9 cellular contexts compared by ENCODE assay signal in the genomic region with DNA sequence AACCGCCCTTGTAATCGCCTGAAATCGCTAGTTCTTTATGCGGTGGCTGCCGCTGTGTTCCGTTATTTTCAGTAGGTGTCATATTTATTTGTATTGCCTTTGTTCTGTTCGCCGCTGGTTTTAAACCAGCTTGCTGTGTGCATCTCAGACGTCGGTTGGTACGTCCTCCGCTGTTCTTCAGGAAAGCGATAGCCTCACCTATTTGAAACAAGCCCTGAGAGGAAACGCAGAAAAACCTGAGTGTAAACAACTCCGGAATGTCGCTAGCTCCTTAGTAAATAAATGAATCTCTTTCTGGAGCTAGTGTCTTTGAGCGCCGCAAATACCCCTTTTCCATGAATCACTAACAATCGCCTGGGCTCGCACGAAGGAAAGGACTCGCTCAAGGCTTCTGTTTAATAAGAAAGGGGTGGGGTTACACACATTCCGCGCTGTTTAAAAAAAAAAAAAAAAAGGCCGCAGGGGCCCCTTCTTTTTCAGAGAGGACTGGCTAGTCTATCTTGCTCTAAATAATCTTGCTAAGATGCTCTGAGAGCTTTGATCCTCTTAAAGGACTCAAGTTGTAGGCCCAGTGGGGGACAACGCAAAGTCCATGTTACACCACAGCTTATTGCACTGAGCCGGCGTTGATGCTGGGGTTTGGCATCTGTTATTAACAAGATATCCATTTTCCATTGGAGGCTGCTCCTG. TPM values are rescaled to one million over a fixed set of nuclear protein-coding genes. Genes with fewer than 3 reads are reported as not detected.
A peak's percentile ranks its signal among the peaks of the same experiment; 100 is the strongest.
DNase-seq lines count a peak whose midpoint lies in the region; TF ChIP-seq lines count a peak whose summit lies in the region.
"Had no signal": no experiment of that assay in that cellular context is flagged by ENCODE, and none has a peak within 500 bp of the region (broad histone marks: within the 10 kb centered on the region; RNA-seq: fewer than 3 reads in every experiment).

No MANE protein-coding gene starts in this region.

- peaks cover 99% of the 10 kb centered on the region for H3K27me3 ChIP-seq in left ventricle myocardium inferior (ENCODE audit: low read depth)
- H3K27me3 ChIP-seq: SJSA1 had no signal

- H3K27ac ChIP-seq in left ventricle myocardium inferior (replicated peaks), result peak overlapping the region; percentile 33
- H3K27ac ChIP-seq: SJSA1 had no signal

- H3K9me3 ChIP-seq in left ventricle myocardium inferior (replicated peaks), result no peaks in the 10 kb centered on the region
- H3K9me3 ChIP-seq: SJSA1 had no signal

- H3K4me1 ChIP-seq in left ventricle myocardium inferior, result peaks cover 32% of the 10 kb centered on the region

- peaks cover 2% of the 10 kb centered on the region for H3K36me3 Mint-ChIP-seq in activated naive CD8-positive, alpha-beta T cell treated with anti-CD3 and anti-CD28 coated beads for 36 hours

- intact Hi-C loops in left ventricle myocardium inferior (cut with micrococcal nuclease), result loop anchor here (10.0 kb wide), 1 partner anchor 682 kb away; no protein-coding TSS in a partner anchor
- intact Hi-C loops in cardiac septum (cut with DNase I), result loop anchor here (5.0 kb wide), 1 partner anchor 1015 kb away; no protein-coding TSS in a partner anchor

- TF ChIP-seq CTCF in left ventricle myocardium inferior (IDR thresholded peaks at IDR 0.05; ENCODE audit: borderline replicate concordance), result no peak

- peaks cover 89% of the 10 kb centered on the region for H3K27me3 Mint-ChIP-seq in activated naive CD8-positive, alpha-beta T cell treated with anti-CD3 and anti-CD28 coated beads for 36 hours

- peak overlapping the region; percentile 66 for H3K4me3 Mint-ChIP-seq in activated naive CD8-positive, alpha-beta T cell treated with anti-CD3 and anti-CD28 coated beads for 36 hours

- H3K4me1 Mint-ChIP-seq in activated naive CD8-positive, alpha-beta T cell treated with anti-CD3 and anti-CD28 coated beads for 36 hours, result peaks cover 32% of the 10 kb centered on the region

- peaks cover 2% of the 10 kb centered on the region for H3K9me3 Mint-ChIP-seq in activated naive CD8-positive, alpha-beta T cell treated with anti-CD3 and anti-CD28 coated beads for 36 hours

- peak overlapping the region; percentile 62 for H3K4me3 ChIP-seq in left ventricle myocardium inferior
- H3K4me3 ChIP-seq: SJSA1 had no signal

- H3K36me3 ChIP-seq in left ventricle myocardium inferior, result no peaks in the 10 kb centered on the region

- no peak overlapping the region for H3K27ac Mint-ChIP-seq in activated naive CD8-positive, alpha-beta T cell treated with anti-CD3 and anti-CD28 coated beads for 36 hours

- DNase-seq in left ventricle myocardium inferior (no peak), cardiac septum (ENCODE audit: low spot score) (no peak), lung microvascular endothelial cell (ENCODE audit: low read depth in 2 of 2) (peak; percentile 12 to 79), ureter (ENCODE audit: low spot score) (peak; percentile 43), LoVo (ENCODE audit: low spot score) (no peak), Kasumi-1 (lab: John Stamatoyannopoulos, UW) (no peak), NCI-H2107 (lab: John Stamatoyannopoulos, UW) (no peak)
- no peak for DNase-seq in activated naive CD8-positive, alpha-beta T cell treated with anti-CD3 and anti-CD28 coated beads for 36 hours

RNA-seq across cellular contexts. Expression of gene HOXD8, which starts 3.0 kb away (rescaled TPM):
- total RNA-seq in left ventricle myocardium inferior (0.14 TPM), cardiac septum (1.1 TPM), lung microvascular endothelial cell (15.5 and 27.4 TPM in 2 replicates), ureter (41.7 TPM)
- not detected for total RNA-seq in activated naive CD8-positive, alpha-beta T cell treated with anti-CD3 and anti-CD28 coated beads for 36 hours

RNA-seq across cellular contexts. Expression of gene HOXD9, which starts 10.0 kb away (rescaled TPM):
- total RNA-seq in left ventricle myocardium inferior, result 0.16 TPM
- total RNA-seq in cardiac septum, result not detected
- not detected for total RNA-seq in activated naive CD8-positive, alpha-beta T cell treated with anti-CD3 and anti-CD28 coated beads for 36 hours
- 15.3 and 23.8 TPM in 2 replicates for total RNA-seq in lung microvascular endothelial cell
- total RNA-seq in ureter, result 19.8 TPM

RNA-seq across cellular contexts. Expression of gene HOXD10, which starts 16.0 kb away (rescaled TPM):
- total RNA-seq in left ventricle myocardium inferior (not detected), cardiac septum (0.16 TPM), lung microvascular endothelial cell (4.0 and 4.4 TPM in 2 replicates), ureter (4.4 TPM)
- not detected for total RNA-seq in activated naive CD8-positive, alpha-beta T cell treated with anti-CD3 and anti-CD28 coated beads for 36 hours
- total RNA-seq: SJSA1 had no signal

RNA-seq across cellular contexts. Expression of gene HOXD4, which starts 18.8 kb away (rescaled TPM):
- total RNA-seq in left ventricle myocardium inferior, result not detected
- total RNA-seq in cardiac septum, result 0.70 TPM
- not detected for total RNA-seq in activated naive CD8-positive, alpha-beta T cell treated with anti-CD3 and anti-CD28 coated beads for 36 hours
- total RNA-seq in lung microvascular endothelial cell, result 1.3 and 4.4 TPM in 2 replicates
- 22.4 TPM for total RNA-seq in ureter

RNA-seq across cellular contexts. Expression of gene HOXD3, which starts 24.6 kb away (rescaled TPM):
- total RNA-seq in left ventricle myocardium inferior, result not detected
- 1.0 TPM for total RNA-seq in cardiac septum
- not detected for total RNA-seq in activated naive CD8-positive, alpha-beta T cell treated with anti-CD3 and anti-CD28 coated beads for 36 hours
- 6.5 and 15.9 TPM in 2 replicates for total RNA-seq in lung microvascular endothelial cell
- total RNA-seq in ureter, result 28.2 TPM

Comparison
In these comparisons a context has a peak if more than half of its experiments do, and no peak if none do; other contexts are left out.
1. DNase-seq: peak in lung microvascular endothelial cell (2 of 2) and ureter (single experiment); none in left ventricle myocardium inferior (single experiment), cardiac septum (single experiment), activated naive CD8-positive, alpha-beta T cell treated with anti-CD3 and anti-CD28 coated beads for 36 hours (single experiment), LoVo (single experiment), Kasumi-1 (0 of 2) and NCI-H2107 (single experiment).
2. RNA of gene HOXD9, which starts 10.0 kb away (total RNA-seq): 15.3 to 23.8 TPM in lung microvascular endothelial cell and 19.8 TPM in ureter (single experiment); 0.16 TPM in left ventricle myocardium inferior (single experiment), not detected in cardiac septum (single experiment) and not detected in activated naive CD8-positive, alpha-beta T cell treated with anti-CD3 and anti-CD28 coated beads for 36 hours; every median in the first group is over 10 times any median in the second.